In the genomic region with DNA sequence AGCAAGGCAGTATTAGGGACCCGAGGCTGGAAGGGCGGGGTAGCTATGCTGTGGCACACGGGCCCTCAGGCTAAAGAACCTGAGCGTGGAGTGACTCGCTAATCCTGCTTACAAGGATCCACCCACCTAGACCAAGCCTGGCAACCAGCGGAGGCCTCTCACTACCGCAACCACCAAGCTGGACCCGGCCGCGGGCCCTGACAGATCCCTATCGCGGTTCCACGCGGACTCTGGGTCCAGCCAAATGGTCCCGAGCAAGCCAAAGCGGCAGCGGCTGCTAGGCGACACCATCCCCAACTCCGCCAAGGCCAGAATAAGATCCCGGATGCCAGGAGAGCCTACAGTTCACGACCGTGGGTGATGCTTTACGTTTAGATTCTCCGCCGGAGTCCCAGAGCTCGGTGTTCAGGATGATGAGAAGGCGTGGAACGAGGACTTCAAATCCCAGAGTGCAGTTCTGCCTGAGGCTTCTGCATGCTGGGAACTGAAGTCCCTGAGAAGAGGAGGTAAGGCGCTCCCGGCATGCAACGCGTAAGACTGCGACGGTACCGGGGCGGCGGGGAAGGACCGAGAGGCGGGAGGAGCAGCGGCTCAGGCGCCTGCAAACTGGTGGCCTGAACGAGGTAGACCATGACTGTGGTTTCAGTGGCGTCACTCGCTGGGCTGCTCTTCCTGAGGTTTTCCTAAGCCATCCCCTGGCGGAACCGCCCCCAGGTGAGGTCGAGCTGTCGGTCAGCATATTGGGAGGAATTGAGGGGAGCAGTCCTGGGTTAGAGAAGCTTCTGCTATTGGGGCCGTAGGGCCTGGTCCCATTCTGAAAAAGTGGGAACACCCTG, we compare ENCODE assay signal across 8 cellular contexts. TPM values are rescaled to one million over a fixed set of nuclear protein-coding genes. Genes with fewer than 3 reads are reported as not detected.
DNase-seq lines count a peak whose midpoint lies in the region; ATAC-seq and TF ChIP-seq lines count a peak whose summit lies in the region.

A gene with protein sequence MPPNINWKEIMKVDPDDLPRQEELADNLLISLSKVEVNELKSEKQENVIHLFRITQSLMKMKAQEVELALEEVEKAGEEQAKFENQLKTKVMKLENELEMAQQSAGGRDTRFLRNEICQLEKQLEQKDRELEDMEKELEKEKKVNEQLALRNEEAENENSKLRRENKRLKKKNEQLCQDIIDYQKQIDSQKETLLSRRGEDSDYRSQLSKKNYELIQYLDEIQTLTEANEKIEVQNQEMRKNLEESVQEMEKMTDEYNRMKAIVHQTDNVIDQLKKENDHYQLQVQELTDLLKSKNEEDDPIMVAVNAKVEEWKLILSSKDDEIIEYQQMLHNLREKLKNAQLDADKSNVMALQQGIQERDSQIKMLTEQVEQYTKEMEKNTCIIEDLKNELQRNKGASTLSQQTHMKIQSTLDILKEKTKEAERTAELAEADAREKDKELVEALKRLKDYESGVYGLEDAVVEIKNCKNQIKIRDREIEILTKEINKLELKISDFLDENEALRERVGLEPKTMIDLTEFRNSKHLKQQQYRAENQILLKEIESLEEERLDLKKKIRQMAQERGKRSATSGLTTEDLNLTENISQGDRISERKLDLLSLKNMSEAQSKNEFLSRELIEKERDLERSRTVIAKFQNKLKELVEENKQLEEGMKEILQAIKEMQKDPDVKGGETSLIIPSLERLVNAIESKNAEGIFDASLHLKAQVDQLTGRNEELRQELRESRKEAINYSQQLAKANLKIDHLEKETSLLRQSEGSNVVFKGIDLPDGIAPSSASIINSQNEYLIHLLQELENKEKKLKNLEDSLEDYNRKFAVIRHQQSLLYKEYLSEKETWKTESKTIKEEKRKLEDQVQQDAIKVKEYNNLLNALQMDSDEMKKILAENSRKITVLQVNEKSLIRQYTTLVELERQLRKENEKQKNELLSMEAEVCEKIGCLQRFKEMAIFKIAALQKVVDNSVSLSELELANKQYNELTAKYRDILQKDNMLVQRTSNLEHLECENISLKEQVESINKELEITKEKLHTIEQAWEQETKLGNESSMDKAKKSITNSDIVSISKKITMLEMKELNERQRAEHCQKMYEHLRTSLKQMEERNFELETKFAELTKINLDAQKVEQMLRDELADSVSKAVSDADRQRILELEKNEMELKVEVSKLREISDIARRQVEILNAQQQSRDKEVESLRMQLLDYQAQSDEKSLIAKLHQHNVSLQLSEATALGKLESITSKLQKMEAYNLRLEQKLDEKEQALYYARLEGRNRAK (N-terminal part only) (minus strand): TSS at position 315 of the 836 bp plus-strand sequence. CDS start 781 bp downstream, outside the sequence.
Gene TMTC3 (plus strand): TSS at position 534 of the 836 bp plus-strand sequence. CDS start 6,009 bp downstream, outside the sequence.

- peak; percentile 96 for ATAC-seq in activated T-helper 17 cell treated with anti-CD3 and anti-CD28 coated beads, Interleukin-2, amount 50 U/mL, for 72 hours (replicated peaks)
- ATAC-seq in naive B cell (ENCODE audit: low read depth in 2 of 2), result peak; percentile 91 to 92
- peak; percentile 97 for ATAC-seq in stimulated activated effector memory CD8-positive, alpha-beta T cell treated with anti-CD3 and anti-CD28 coated beads, Interleukin-12 subunit alpha, Interleukin-12 subunit beta, amount 100 ng/mL, for 72 hours

- no peaks in the 10 kb centered on the region for H3K27me3 Mint-ChIP-seq in activated T-helper 17 cell treated with anti-CD3 and anti-CD28 coated beads, Interleukin-2, amount 50 U/mL, for 72 hours
- H3K27me3 Mint-ChIP-seq in naive B cell, result no peaks in the 10 kb centered on the region

- peaks cover 5% of the 10 kb centered on the region for H3K36me3 ChIP-seq in fibroblast of lung (ENCODE audit: control insufficient read depth, insufficient read depth, low read length)

- peaks cover 35% of the 10 kb centered on the region for H3K36me3 Mint-ChIP-seq in activated T-helper 17 cell treated with anti-CD3 and anti-CD28 coated beads, Interleukin-2, amount 50 U/mL, for 72 hours (ENCODE audit: low read depth)
- peaks cover 8 to 12% of the 10 kb centered on the region in 2 donors for H3K36me3 Mint-ChIP-seq in naive B cell
- peaks cover 41% of the 10 kb centered on the region for H3K36me3 Mint-ChIP-seq in stimulated activated effector memory CD8-positive, alpha-beta T cell treated with anti-CD3 and anti-CD28 coated beads, Interleukin-12 subunit alpha, Interleukin-12 subunit beta, amount 100 ng/mL, for 72 hours

- peaks cover 24% of the 10 kb centered on the region for H3K4me1 Mint-ChIP-seq in activated T-helper 17 cell treated with anti-CD3 and anti-CD28 coated beads, Interleukin-2, amount 50 U/mL, for 72 hours
- peaks cover 17 to 41% (median 33%) of the 10 kb centered on the region in 3 donors for H3K4me1 Mint-ChIP-seq in naive B cell
- peaks cover 36% of the 10 kb centered on the region for H3K4me1 Mint-ChIP-seq in stimulated activated effector memory CD8-positive, alpha-beta T cell treated with anti-CD3 and anti-CD28 coated beads, Interleukin-12 subunit alpha, Interleukin-12 subunit beta, amount 100 ng/mL, for 72 hours

- peak within 1 kb of the TSS; percentile 96 for H3K27ac Mint-ChIP-seq in activated T-helper 17 cell treated with anti-CD3 and anti-CD28 coated beads, Interleukin-2, amount 50 U/mL, for 72 hours
- peak within 1 kb of the TSS; percentile 90 to 99 (median 96) for H3K27ac Mint-ChIP-seq in naive B cell
- peak within 1 kb of the TSS; percentile 94 for H3K27ac Mint-ChIP-seq in stimulated activated effector memory CD8-positive, alpha-beta T cell treated with anti-CD3 and anti-CD28 coated beads, Interleukin-12 subunit alpha, Interleukin-12 subunit beta, amount 100 ng/mL, for 72 hours

- peak; percentile 100 for DNase-seq in EH (ENCODE audit: low read depth)
- peak; percentile 72 for DNase-seq in GOT3 (lab: John Stamatoyannopoulos, UW)
- peak; percentile 100 for DNase-seq in LHCN-M2 (ENCODE audit: low read depth)
- DNase-seq in RPMI7951 (ENCODE audit: low read depth), result peak; percentile 99
- DNase-seq in fibroblast of lung (ENCODE audit: low read depth in 2 of 2), result peak; percentile 100
- DNase-seq in naive B cell, result peak; percentile 93
- DNase-seq in stimulated activated effector memory CD8-positive, alpha-beta T cell treated with anti-CD3 and anti-CD28 coated beads, Interleukin-12 subunit alpha, Interleukin-12 subunit beta, amount 100 ng/mL, for 72 hours (ENCODE audit: low spot score in 2 of 2), result peak; percentile 73 to 93

- peak within 1 kb of the TSS; percentile 98 for H2AFZ ChIP-seq in fibroblast of lung (ENCODE audit: low read length)

- TF ChIP-seq CTCF in fibroblast of lung (conservative IDR thresholded peaks at IDR 0.05 in 1 of 2, IDR thresholded peaks at IDR 0.05 in 1 of 2; ENCODE audit: low read depth in 1 of 2, low read length in 2 of 2), result no peak

- no peaks in the 10 kb centered on the region for H3K4me1 ChIP-seq in fibroblast of lung (ENCODE audit: control insufficient read depth, extremely low read depth, insufficient read depth, low read length)

- no peaks in the 10 kb centered on the region for H3K9me3 ChIP-seq in fibroblast of lung (ENCODE audit: control insufficient read depth, insufficient read depth, low read depth, low read length)

- no peaks in the 10 kb centered on the region for H4K20me1 ChIP-seq in fibroblast of lung (ENCODE audit: control insufficient read depth, extremely low read depth, insufficient read depth, low read length)

- H3K79me2 ChIP-seq in fibroblast of lung (ENCODE audit: control insufficient read depth, insufficient read depth, low read length), result peaks cover 12% of the 10 kb centered on the region

- peak within 1 kb of the TSS; percentile 92 for H3K4me2 ChIP-seq in fibroblast of lung (ENCODE audit: extremely low read depth, insufficient read depth, low read length)

- peak within 1 kb of the TSS; percentile 88 to 96 (median 92) for H3K4me3 ChIP-seq in fibroblast of lung (replicated peaks in 1 of 4; ENCODE audit: control extremely low read depth in 1 of 4, insufficient read depth in 1 of 4, low read depth in 3 of 4, low read length in 4 of 4)

- peak within 1 kb of the TSS; percentile 71 for H3K9ac ChIP-seq in fibroblast of lung (ENCODE audit: insufficient read depth, low read length)

- no peaks in the 10 kb centered on the region for H3K27me3 ChIP-seq in fibroblast of lung (ENCODE audit: control insufficient read depth, insufficient read depth, low read length)

- H3K27ac ChIP-seq in fibroblast of lung (ENCODE audit: insufficient read depth, low read length), result peak within 1 kb of the TSS; percentile 85

- peak within 1 kb of the TSS; percentile 89 for H3K4me3 Mint-ChIP-seq in activated T-helper 17 cell treated with anti-CD3 and anti-CD28 coated beads, Interleukin-2, amount 50 U/mL, for 72 hours
- peak within 1 kb of the TSS; percentile 86 to 99 (median 98) for H3K4me3 Mint-ChIP-seq in naive B cell
- H3K4me3 Mint-ChIP-seq in stimulated activated effector memory CD8-positive, alpha-beta T cell treated with anti-CD3 and anti-CD28 coated beads, Interleukin-12 subunit alpha, Interleukin-12 subunit beta, amount 100 ng/mL, for 72 hours, result peak within 1 kb of the TSS; percentile 88

- H3K9me3 Mint-ChIP-seq in activated T-helper 17 cell treated with anti-CD3 and anti-CD28 coated beads, Interleukin-2, amount 50 U/mL, for 72 hours, result no peaks in the 10 kb centered on the region
- no peaks in the 10 kb centered on the region for H3K9me3 Mint-ChIP-seq in naive B cell
- H3K9me3 Mint-ChIP-seq in stimulated activated effector memory CD8-positive, alpha-beta T cell treated with anti-CD3 and anti-CD28 coated beads, Interleukin-12 subunit alpha, Interleukin-12 subunit beta, amount 100 ng/mL, for 72 hours, result no peaks in the 10 kb centered on the region

RNA-seq across cellular contexts. Expression of the first gene that starts in this region (rescaled TPM):
- 19.8 and 22.8 TPM in 2 replicates for total RNA-seq in LHCN-M2 (2014; rRNA removed)
- 2.4 TPM for polyA plus RNA-seq in LHCN-M2 (2012)
- total RNA-seq in RPMI7951 (2014; rRNA removed; shearing (Covaris generic)), result 8.9 and 16.3 TPM in 2 replicates
- total RNA-seq in activated T-helper 17 cell treated with anti-CD3 and anti-CD28 coated beads, Interleukin-2, amount 50 U/mL, for 72 hours, result 10 to 100 TPM; 10.7 to 11.7 TPM
- total RNA-seq in fibroblast of lung, result 11.3 and 12.6 TPM in 2 replicates
- polyA plus RNA-seq in fibroblast of lung, result 7.6 and 8.0 TPM in 2 replicates
- 3.9 and 7.0 TPM in 2 replicates for polyA plus RNA-seq in fibroblast of lung (2012)
- 0.44 and 0.90 TPM in 2 replicates for polyA minus RNA-seq in fibroblast of lung (ENCODE audit: low replicate concordance)
- polyA plus RNA-seq in naive B cell (ENCODE audit: low read depth in 6 of 6), result 10 to 100 TPM in 1 of 6 donors, 1 to 10 TPM in 5; 2.0 to 12.5 (median 7.8) TPM

RNA-seq across cellular contexts. Expression of gene TMTC3, which starts in this region (rescaled TPM):
- 40.7 and 41.8 TPM in 2 replicates for total RNA-seq in LHCN-M2 (2014; rRNA removed)
- 3.3 TPM for polyA plus RNA-seq in LHCN-M2 (2012)
- 33.7 and 40.6 TPM in 2 replicates for total RNA-seq in RPMI7951 (2014; rRNA removed; shearing (Covaris generic))
- total RNA-seq in activated T-helper 17 cell treated with anti-CD3 and anti-CD28 coated beads, Interleukin-2, amount 50 U/mL, for 72 hours, result 1 to 10 TPM; 6.9 TPM
- 29.3 and 32.5 TPM in 2 replicates for total RNA-seq in fibroblast of lung
- 19.5 and 59.7 TPM in 2 replicates for polyA plus RNA-seq in fibroblast of lung
- 7.6 and 23.1 TPM in 2 replicates for polyA plus RNA-seq in fibroblast of lung (2012)
- 6.5 and 26.4 TPM in 2 replicates for polyA minus RNA-seq in fibroblast of lung (ENCODE audit: low replicate concordance)
- 1 to 10 TPM in 5 of 6 donors, not detected in 1; 3.0 to 4.4 (median 3.2) TPM for polyA plus RNA-seq in naive B cell (ENCODE audit: low read depth in 6 of 6)

Comparison
In these comparisons a context has a peak if more than half of its experiments do, and no peak if none do; other contexts are left out.
1. Peak in every context shown above with its lines: DNase-seq, ATAC-seq, H3K4me3 ChIP-seq and H3K27ac ChIP-seq.